8 cellular contexts compared by ENCODE assay signal in the genomic region with DNA sequence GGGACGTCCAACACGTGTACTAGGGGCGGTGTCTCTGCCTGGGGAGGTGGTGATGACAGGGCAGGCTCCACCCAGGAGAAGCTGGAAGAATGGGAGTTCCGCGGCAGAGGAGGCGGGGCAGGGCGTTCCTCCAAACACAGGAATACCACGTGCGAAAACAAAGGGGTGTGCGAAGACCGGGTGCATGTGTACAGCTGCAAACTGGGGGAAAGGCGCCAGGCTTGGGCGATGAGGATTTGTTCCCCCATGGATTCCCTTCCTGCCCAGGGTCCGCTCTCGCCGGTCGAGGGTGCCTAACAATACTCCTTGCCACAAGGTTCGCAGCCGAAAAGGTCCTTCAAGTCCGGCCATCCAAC. TPM values are rescaled to one million over a fixed set of nuclear protein-coding genes. Genes with fewer than 3 reads are reported as not detected.
DNase-seq lines count a peak whose midpoint lies in the region; ATAC-seq, FAIRE-seq and TF ChIP-seq lines count a peak whose summit lies in the region.

No MANE protein-coding gene starts in this region.

- no peak for FAIRE-seq in pancreas (lab: Jason Lieb, UNC)

- H3K36me3 Mint-ChIP-seq in CD4-positive, alpha-beta memory T cell = peaks cover 9 to 25% of the 10 kb centered on the region in 2 donors
- peaks cover 6% of the 10 kb centered on the region for H3K36me3 Mint-ChIP-seq in activated naive CD8-positive, alpha-beta T cell

- no peak for TF ChIP-seq CTCF in LNCaP clone FGC (IDR thresholded peaks at IDR 0.05; ENCODE audit: control insufficient read depth, extremely low read depth, insufficient read depth)
- no peak for TF ChIP-seq CTCF in cardiac muscle cell (IDR thresholded peaks at IDR 0.05; ENCODE audit: low read depth, low read length)
- TF ChIP-seq CTCF in pancreas (IDR thresholded peaks at IDR 0.05) = no peak

- DNase-seq in CD4-positive, alpha-beta memory T cell = peak in 4 of 5 donors; percentile 36 to 78 (median 50)
- peak; percentile 73 for DNase-seq in LNCaP clone FGC (ENCODE audit: low read depth)
- DNase-seq in SHP77 (lab: John Stamatoyannopoulos, UW) = peak; percentile 69 to 82
- DNase-seq in cardiac muscle cell (ENCODE audit: low read depth in 1 of 2, low spot score in 1 of 2) = peak; percentile 62 to 90
- peak; percentile 77 to 90 (median 86) for DNase-seq in pancreas
- peak; percentile 87 for DNase-seq in ureter (ENCODE audit: low spot score)

- peak; percentile 4 for ATAC-seq in GM21619 (IDR thresholded peaks at IDR 0.05; ENCODE audit: unreplicated experiment)
- peak; percentile 78 to 88 (median 82) for ATAC-seq in pancreas

- peak overlapping the region; percentile 59 for H3K27ac ChIP-seq in CD4-positive, alpha-beta memory T cell (ENCODE audit: low read depth, low read length)
- H3K27ac ChIP-seq in cardiac muscle cell = no peak overlapping the region
- H3K27ac ChIP-seq in pancreas = peak overlapping the region in 3 of 4 donors; percentile 77 to 87 (median 85)

- H3K4me1 ChIP-seq in CD4-positive, alpha-beta memory T cell (ENCODE audit: insufficient read depth, low read length) = peaks cover 44% of the 10 kb centered on the region
- H3K4me1 ChIP-seq in cardiac muscle cell (ENCODE audit: low read depth) (no peaks in the 10 kb centered on the region), pancreas (peaks cover 5 to 6% (median 5%) of the 10 kb centered on the region in 3 donors)

- peak overlapping the region; percentile 91 to 99 (median 96) for H3K4me3 Mint-ChIP-seq in CD4-positive, alpha-beta memory T cell
- peak overlapping the region; percentile 95 for H3K4me3 Mint-ChIP-seq in activated naive CD8-positive, alpha-beta T cell

- intact Hi-C loops in CD4-positive, alpha-beta memory T cell (cut with micrococcal nuclease) = loop anchor here (1.0 to 2.0 kb wide), 5 partner anchors 30 to 380 kb away; partner anchors contain the start of genes PDE8A, WDR73 and ZNF592
- intact Hi-C loops in pancreas (cut with DNase I) = no loop called here

- POLR2A ChIA-PET in CD4-positive, alpha-beta memory T cell (lab: Charles Lee; ENCODE audit: partially characterized antibody) = interaction anchor here (0.9 to 4.5 kb wide), 9 partner anchors 29 to 381 kb away, joined by 3 to 39 read pairs (median 4); partner anchors contain the start of genes PDE8A, SEC11A and WDR73

- H3K4me1 Mint-ChIP-seq in CD4-positive, alpha-beta memory T cell = peaks cover 39 to 68% (median 56%) of the 10 kb centered on the region in 4 donors
- peaks cover 55% of the 10 kb centered on the region for H3K4me1 Mint-ChIP-seq in activated naive CD8-positive, alpha-beta T cell (ENCODE audit: low read depth)

- H3K36me3 ChIP-seq in CD4-positive, alpha-beta memory T cell (ENCODE audit: insufficient read depth, low read length) = no peaks in the 10 kb centered on the region
- H3K36me3 ChIP-seq in cardiac muscle cell (peaks cover 6% of the 10 kb centered on the region), pancreas (peaks cover 0 to 7% (median 0%) of the 10 kb centered on the region in 3 donors)

- peak overlapping the region; percentile 83 to 96 (median 92) for H3K27ac Mint-ChIP-seq in CD4-positive, alpha-beta memory T cell
- H3K27ac Mint-ChIP-seq in activated naive CD8-positive, alpha-beta T cell = peak overlapping the region; percentile 85

- H3K27me3 ChIP-seq in CD4-positive, alpha-beta memory T cell (ENCODE audit: insufficient read depth, low read length) = no peaks in the 10 kb centered on the region
- H3K27me3 ChIP-seq in cardiac muscle cell (no peaks in the 10 kb centered on the region), pancreas (no peaks in the 10 kb centered on the region)

- H3K27me3 Mint-ChIP-seq in CD4-positive, alpha-beta memory T cell = no peaks in the 10 kb centered on the region
- no peaks in the 10 kb centered on the region for H3K27me3 Mint-ChIP-seq in activated naive CD8-positive, alpha-beta T cell

- H3K4me3 ChIP-seq in CD4-positive, alpha-beta memory T cell (ENCODE audit: low read length in 2 of 2) = peak overlapping the region; percentile 85 to 93
- H3K4me3 ChIP-seq in LNCaP clone FGC (ENCODE audit: low read depth, low read length) (peak overlapping the region; percentile 79), cardiac muscle cell (peak overlapping the region; percentile 81), pancreas (peak overlapping the region; percentile 88 to 99 (median 96))

- CTCF ChIA-PET in CD4-positive, alpha-beta memory T cell (lab: Charles Lee; ENCODE audit: partially characterized antibody) = interaction anchor here (1.1 to 1.7 kb wide), 3 partner anchors 31 to 59 kb away, joined by 3 to 12 read pairs (median 8); no protein-coding TSS in a partner anchor

- 0% methylated on average over 20 of the region's 20 CpGs for WGBS in pancreas, 2 donors

- H3K9me3 Mint-ChIP-seq in CD4-positive, alpha-beta memory T cell = no peaks in the 10 kb centered on the region
- H3K9me3 Mint-ChIP-seq in activated naive CD8-positive, alpha-beta T cell (ENCODE audit: low read depth) = no peaks in the 10 kb centered on the region

- no peaks in the 10 kb centered on the region for H3K9me3 ChIP-seq in CD4-positive, alpha-beta memory T cell (ENCODE audit: control insufficient read depth in 1 of 2, low read length in 2 of 2)
- H3K9me3 ChIP-seq in cardiac muscle cell (ENCODE audit: low read depth) = no peaks in the 10 kb centered on the region
- no peaks in the 10 kb centered on the region for H3K9me3 ChIP-seq in pancreas

RNA-seq across cellular contexts. Expression of gene ZSCAN2, which starts 0.5 kb away (rescaled TPM):
- 10 to 100 TPM; 11.4 to 14.1 TPM for total RNA-seq in CD4-positive, alpha-beta memory T cell
- polyA plus RNA-seq in CD4-positive, alpha-beta memory T cell = 1 to 10 TPM; 3.3 to 4.5 TPM
- total RNA-seq in cardiac muscle cell (24.4 and 38.3 TPM in 2 replicates), pancreas (10 to 100 TPM; 11.3 to 15.4 (median 13.5) TPM), ureter (9.0 TPM)
- polyA plus RNA-seq in cardiac muscle cell (24.8 and 28.1 TPM in 2 replicates), pancreas (1 to 10 TPM; 5.5 to 6.6 TPM)

RNA-seq across cellular contexts. Expression of gene WDR73, which starts 53.8 kb away (rescaled TPM):
- total RNA-seq in CD4-positive, alpha-beta memory T cell = 10 to 100 TPM; 39.4 to 42.5 TPM
- 10 to 100 TPM; 13.3 to 18.4 TPM for polyA plus RNA-seq in CD4-positive, alpha-beta memory T cell
- 25.0 and 31.8 TPM in 2 replicates for total RNA-seq in cardiac muscle cell
- 39.6 and 50.4 TPM in 2 replicates for polyA plus RNA-seq in cardiac muscle cell
- 10 to 100 TPM; 10.5 to 20.4 (median 11.2) TPM for total RNA-seq in pancreas
- polyA plus RNA-seq in pancreas = 10 to 100 TPM; 21.3 to 28.3 TPM
- total RNA-seq in ureter = 48.2 TPM

RNA-seq across cellular contexts. Expression of gene NMB, which starts 57.7 kb away (rescaled TPM):
- 1 to 10 TPM; 2.4 to 2.5 TPM for total RNA-seq in CD4-positive, alpha-beta memory T cell
- 1 to 10 TPM; 4.0 to 4.1 TPM for polyA plus RNA-seq in CD4-positive, alpha-beta memory T cell
- 4.1 and 6.4 TPM in 2 replicates for total RNA-seq in cardiac muscle cell
- 5.9 and 9.0 TPM in 2 replicates for polyA plus RNA-seq in cardiac muscle cell
- total RNA-seq in pancreas = 1 to 10 TPM; 2.9 to 5.4 (median 3.5) TPM
- 1 to 10 TPM; 4.8 to 8.3 TPM for polyA plus RNA-seq in pancreas
- 9.1 TPM for total RNA-seq in ureter
